ENCODE assay signal across 22 cellular contexts in the genomic region with DNA sequence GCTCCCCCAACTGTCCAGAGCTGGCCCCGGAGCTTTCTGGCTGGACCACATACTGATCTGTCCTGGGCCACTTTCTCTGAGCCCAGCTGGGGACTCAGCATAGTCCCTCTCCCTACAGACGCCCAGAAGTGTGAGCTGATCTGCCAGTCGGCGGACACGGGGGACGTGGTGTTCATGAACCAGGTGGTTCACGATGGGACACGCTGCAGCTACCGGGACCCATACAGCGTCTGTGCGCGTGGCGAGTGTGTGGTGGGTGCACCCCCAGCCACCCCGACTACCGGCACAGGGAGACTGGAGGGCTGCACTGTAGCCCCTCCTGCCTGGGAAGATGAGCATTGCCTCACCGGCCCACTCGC. TPM values are rescaled to one million over a fixed set of nuclear protein-coding genes. Genes with fewer than 3 reads are reported as not detected.
"Had no signal": no experiment of that assay in that cellular context is flagged by ENCODE, and none has a peak within 500 bp of the region (broad histone marks: within the 10 kb centered on the region; RNA-seq: fewer than 3 reads in every experiment).

No MANE protein-coding gene starts in this region.

- H3K9me3 Mint-ChIP-seq: stimulated activated effector memory CD8-positive, alpha-beta T cell treated with anti-CD3 and anti-CD28 coated beads, Interleukin-12 subunit alpha, Interleukin-12 subunit beta, amount 100 ng/mL, for 72 hours; T-helper 2 cell treated with Interferon-gamma antibody and Interleukin-4, amounts not matched to agents 5 μg/mL and 100 μg/mL, for 36 hours had no signal

- DNase-seq: activated CD4-positive, alpha-beta T cell treated with anti-CD3 and anti-CD28 coated beads for 36 hours; activated CD4-positive, alpha-beta T cell treated with anti-CD3 and anti-CD28 coated beads, Interleukin-2, amount 50 U/mL, for 48 hours; activated gamma-delta T cell; body of pancreas; gastrocnemius medialis; head of caudate nucleus; kidney glomerular epithelial cell; right cardiac atrium; stimulated activated CD4-positive, alpha-beta T cell treated with anti-CD3 and anti-CD28 coated beads, Interleukin-4, amount 100 ng/mL, for 1 hour; testis had no signal

- H3K27me3 Mint-ChIP-seq: activated CD4-positive, alpha-beta T cell treated with anti-CD3 and anti-CD28 coated beads for 36 hours; activated naive CD8-positive, alpha-beta T cell had no signal

- H3K27ac ChIP-seq: body of pancreas, gastrocnemius medialis, prostate gland, testis had no signal

- H3K4me3 ChIP-seq: body of pancreas, gastrocnemius medialis, prostate gland, skin epidermis, testis had no signal

- H3K4me1 ChIP-seq: body of pancreas, prostate gland, testis had no signal

- H3K4me3 Mint-ChIP-seq: activated CD4-positive, alpha-beta T cell treated with anti-CD3 and anti-CD28 coated beads for 36 hours; activated naive CD8-positive, alpha-beta T cell; stimulated activated effector memory CD8-positive, alpha-beta T cell treated with anti-CD3 and anti-CD28 coated beads, Interleukin-12 subunit alpha, Interleukin-12 subunit beta, amount 100 ng/mL, for 72 hours; WTC11 had no signal

- H3K36me3 ChIP-seq: gastrocnemius medialis, prostate gland had no signal

- H3K27ac Mint-ChIP-seq: activated CD4-positive, alpha-beta T cell treated with anti-CD3 and anti-CD28 coated beads for 36 hours; activated naive CD8-positive, alpha-beta T cell; WTC11 had no signal

- H3K36me3 Mint-ChIP-seq: activated naive CD8-positive, alpha-beta T cell; stimulated activated effector memory CD8-positive, alpha-beta T cell treated with anti-CD3 and anti-CD28 coated beads, Interleukin-12 subunit alpha, Interleukin-12 subunit beta, amount 100 ng/mL, for 72 hours had no signal

- H3K9me3 ChIP-seq: body of pancreas, gastrocnemius medialis, prostate gland, testis had no signal

- H3K27me3 ChIP-seq: body of pancreas, gastrocnemius medialis, testis had no signal

RNA-seq across cellular contexts. Expression of a gene that starts 41.8 kb away (rescaled TPM):
- total RNA-seq: activated CD4-positive, alpha-beta T cell treated with anti-CD3 and anti-CD28 coated beads for 36 hours; body of pancreas; cardiac septum; esophagus mucosa; gastrocnemius medialis; lower leg skin; osteoblast; right cardiac atrium; ureter; WTC11 had no signal
- polyA plus RNA-seq: neural cell had no signal
